In the genomic region with DNA sequence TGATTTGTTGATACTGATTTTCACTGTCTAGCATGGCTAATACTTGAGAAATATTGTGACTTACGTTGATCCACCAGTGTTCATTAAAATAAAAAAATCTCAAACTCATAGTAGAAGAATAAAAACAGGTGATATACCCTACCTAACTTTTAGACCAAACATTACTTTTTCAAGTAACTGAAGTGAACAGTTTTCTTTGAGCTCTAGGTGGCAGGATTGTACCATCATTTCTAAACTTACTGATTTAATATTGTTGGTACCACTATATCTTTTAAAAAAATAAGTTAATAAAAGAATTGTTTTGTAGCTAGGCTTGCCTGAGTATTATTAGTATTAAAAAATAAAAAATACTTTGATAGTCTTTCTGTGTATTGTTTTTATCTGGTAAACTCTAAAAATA, we compare ENCODE assay signal across 11 cellular contexts. TPM values are rescaled to one million over a fixed set of nuclear protein-coding genes. Genes with fewer than 3 reads are reported as not detected.
DNase-seq lines count a peak whose midpoint lies in the region; ATAC-seq and TF ChIP-seq lines count a peak whose summit lies in the region.
"Had no signal": no experiment of that assay in that cellular context is flagged by ENCODE, and none has a peak within 500 bp of the region (broad histone marks: within the 10 kb centered on the region; RNA-seq: fewer than 3 reads in every experiment).

No MANE protein-coding gene starts in this region.

- no peak overlapping the region for H3K4me2 ChIP-seq in KMS-11

- no peaks in the 10 kb centered on the region for H3K79me2 ChIP-seq in KMS-11 (ENCODE audit: insufficient read depth, low read depth)

- in situ Hi-C loops in astrocyte of the spinal cord (cut with HindIII; ENCODE audit: low sequenced_read_pairs) = no loop called here

- H3K36me3 Mint-ChIP-seq in T-helper 2 cell treated with Interferon-gamma antibody and Interleukin-4, amounts not matched to agents 5 μg/mL and 100 μg/mL, for 36 hours (ENCODE audit: low read depth) = peaks cover 42% of the 10 kb centered on the region

- DNase-seq in COR-L47 (lab: John Stamatoyannopoulos, UW) = peak; percentile 5
- DNase-seq in astrocyte of the spinal cord (ENCODE audit: low read depth, low spot score) = peak; percentile 37
- DNase-seq in lower lobe of right lung = no peak
- DNase-seq in left lung = no peak
- no peak for DNase-seq in H7
- DNase-seq in T-helper 2 cell treated with Interferon-gamma antibody and Interleukin-4, amounts not matched to agents 5 μg/mL and 100 μg/mL, for 36 hours (ENCODE audit: low spot score) = no peak
- DNase-seq: glutamatergic neuron, NCI-H510A, sigmoid colon had no signal

- H3K4me1 ChIP-seq in KMS-11 (ENCODE audit: low read depth, poor library complexity, severe bottlenecking) = peaks cover 11% of the 10 kb centered on the region
- H3K4me1 ChIP-seq in lower lobe of right lung = no peaks in the 10 kb centered on the region
- H3K4me1 ChIP-seq in left lung = peaks cover 0 to 5% of the 10 kb centered on the region in 2 donors

- H4K20me1 ChIP-seq in KMS-11 (ENCODE audit: insufficient read depth) = no peaks in the 10 kb centered on the region; the same call in 1 of the 2 replicates

- H3K27ac Mint-ChIP-seq in T-helper 2 cell treated with Interferon-gamma antibody and Interleukin-4, amounts not matched to agents 5 μg/mL and 100 μg/mL, for 36 hours = no peak overlapping the region

- H3K9me3 Mint-ChIP-seq in T-helper 2 cell treated with Interferon-gamma antibody and Interleukin-4, amounts not matched to agents 5 μg/mL and 100 μg/mL, for 36 hours = no peaks in the 10 kb centered on the region

- TF ChIP-seq CTCF in KMS-11 (conservative IDR thresholded peaks at IDR 0.05; ENCODE audit: low read depth, low read length) (peak; percentile 77), astrocyte of the spinal cord (IDR thresholded peaks at IDR 0.05; ENCODE audit: low read depth, low read length) (peak; percentile 33), lower lobe of right lung (IDR thresholded peaks at IDR 0.05) (peak; percentile 36), left lung (IDR thresholded peaks at IDR 0.05) (peak in 1 of 2 donors; percentile 25)

- H3K27ac ChIP-seq in KMS-11 (no peak overlapping the region), lower lobe of right lung (no peak overlapping the region), left lung (no peak overlapping the region)
- H3K27ac ChIP-seq: sigmoid colon had no signal

- no peak overlapping the region for H3K4me3 ChIP-seq in KMS-11 (IDR thresholded peaks at IDR 0.05; ENCODE audit: insufficient read depth, low read depth, low read length)
- H3K4me3 ChIP-seq in astrocyte of the spinal cord (ENCODE audit: low read depth, low read length) = no peak overlapping the region
- H3K4me3 ChIP-seq in lower lobe of right lung = no peak overlapping the region
- no peak overlapping the region for H3K4me3 ChIP-seq in left lung
- no peak overlapping the region for H3K4me3 ChIP-seq in H7 (ENCODE audit: insufficient read depth, low read depth, low read length)
- H3K4me3 ChIP-seq: sigmoid colon had no signal

- H3K4me1 Mint-ChIP-seq in T-helper 2 cell treated with Interferon-gamma antibody and Interleukin-4, amounts not matched to agents 5 μg/mL and 100 μg/mL, for 36 hours (ENCODE audit: low read depth) = peaks cover 10% of the 10 kb centered on the region

- H3K9ac ChIP-seq in KMS-11 = no peak overlapping the region

- no peak overlapping the region for H3K4me3 Mint-ChIP-seq in T-helper 2 cell treated with Interferon-gamma antibody and Interleukin-4, amounts not matched to agents 5 μg/mL and 100 μg/mL, for 36 hours

- H3K9me3 ChIP-seq in lower lobe of right lung = no peaks in the 10 kb centered on the region
- H3K9me3 ChIP-seq in left lung = no peaks in the 10 kb centered on the region
- H3K9me3 ChIP-seq: sigmoid colon had no signal

- H2AFZ ChIP-seq in KMS-11 (ENCODE audit: low read depth) = no peak overlapping the region

- ATAC-seq in lower lobe of right lung (peak in 1 of 2 donors; percentile 39), GM18909 (IDR thresholded peaks at IDR 0.05; ENCODE audit: poor library complexity, unreplicated experiment) (no peak), left lung (no peak)

- H3K36me3 ChIP-seq in KMS-11 (ENCODE audit: insufficient read depth) (peaks cover 9% of the 10 kb centered on the region; the same call in 1 of the 2 replicates), lower lobe of right lung (peaks cover 70% of the 10 kb centered on the region), left lung (peaks cover 0 to 82% of the 10 kb centered on the region in 2 donors), H7 (replicated peaks; ENCODE audit: control insufficient read depth, insufficient read depth, low read length) (peaks cover 3% of the 10 kb centered on the region)

- H3K27me3 ChIP-seq in KMS-11 (ENCODE audit: insufficient read depth, low read depth) = no peaks in the 10 kb centered on the region
- no peaks in the 10 kb centered on the region for H3K27me3 ChIP-seq in lower lobe of right lung (ENCODE audit: low read depth)
- H3K27me3 ChIP-seq in left lung = no peaks in the 10 kb centered on the region
- H3K27me3 ChIP-seq in H7 (ENCODE audit: control insufficient read depth, insufficient read depth, low read length) = no peaks in the 10 kb centered on the region
- H3K27me3 ChIP-seq: sigmoid colon had no signal

- no peaks in the 10 kb centered on the region for H3K27me3 Mint-ChIP-seq in T-helper 2 cell treated with Interferon-gamma antibody and Interleukin-4, amounts not matched to agents 5 μg/mL and 100 μg/mL, for 36 hours (ENCODE audit: low read depth)

- intact Hi-C loops in lower lobe of right lung (cut with DNase I) = no loop called here
- intact Hi-C loops in left lung (cut with DNase I) = no loop called here

RNA-seq across cellular contexts. Expression of a gene that starts 21.5 kb away (rescaled TPM):
- total RNA-seq in lower lobe of right lung = 59.8 TPM
- total RNA-seq in left lung = 10 to 100 TPM; 48.1 to 56.4 TPM
- total RNA-seq in H7 (2014; rRNA removed; shearing (Covaris generic)) = 19.5 and 20.4 TPM in 2 replicates

RNA-seq across cellular contexts. Expression of a gene that starts 38.1 kb away (rescaled TPM):
- 25.2 TPM for total RNA-seq in lower lobe of right lung
- 10 to 100 TPM; 19.4 to 24.7 TPM for total RNA-seq in left lung
- total RNA-seq in H7 (2014; rRNA removed; shearing (Covaris generic)) = 9.2 and 14.6 TPM in 2 replicates

RNA-seq across cellular contexts. Expression of a gene that starts 43.1 kb away (rescaled TPM):
- total RNA-seq in lower lobe of right lung = 3.8 TPM
- total RNA-seq in left lung = 1 to 10 TPM; 1.9 to 5.1 TPM
- total RNA-seq in H7 (2014; rRNA removed; shearing (Covaris generic)) = not detected in 2 replicates

Comparison
In these comparisons a context has a peak if more than half of its experiments do, and no peak if none do; other contexts are left out.
1. DNase-seq: peak in COR-L47 (single experiment) and astrocyte of the spinal cord (single experiment); none in lower lobe of right lung (single experiment), left lung (0 of 2), H7 (single experiment) and T-helper 2 cell treated with Interferon-gamma antibody and Interleukin-4, amounts not matched to agents 5 μg/mL and 100 μg/mL, for 36 hours (single experiment).